8 cellular contexts compared by ENCODE assay signal in the genomic region with DNA sequence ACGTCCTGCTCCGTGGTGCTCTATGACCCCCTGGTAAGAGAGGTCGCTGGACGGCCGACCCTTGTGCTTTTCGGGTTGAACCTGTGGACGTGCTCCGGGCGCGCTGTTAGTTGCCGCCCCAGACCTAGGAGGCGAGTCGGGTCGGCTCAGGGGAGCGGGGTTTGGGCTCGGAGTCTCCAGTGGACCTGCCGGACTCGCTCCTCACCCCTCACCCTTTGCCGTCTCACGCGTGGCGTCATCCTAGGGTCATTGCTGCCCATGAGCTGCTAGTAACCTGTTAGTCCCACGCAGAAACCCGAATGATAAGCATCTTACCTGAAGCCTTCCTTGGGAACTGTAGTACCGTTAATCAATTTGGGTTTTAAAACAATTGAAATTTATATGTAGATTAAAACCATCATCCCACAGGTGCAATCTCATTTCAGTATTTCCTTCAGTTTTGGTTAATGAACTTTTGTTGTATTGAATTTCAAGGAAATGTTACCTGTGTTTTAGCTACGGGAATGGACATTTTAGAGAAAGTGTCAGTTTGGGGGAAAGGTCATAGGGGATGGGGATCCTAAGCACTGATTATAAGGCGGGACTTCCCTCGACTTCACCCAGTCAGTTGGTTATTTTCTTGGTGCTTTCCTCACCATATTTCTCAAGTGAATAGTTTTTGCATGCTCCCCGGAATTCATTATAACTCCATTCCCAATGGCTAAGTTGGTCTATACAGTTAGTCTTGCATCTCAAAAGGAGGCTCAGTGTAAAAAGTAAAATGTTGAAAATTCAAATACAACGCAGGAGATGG. TPM values are rescaled to one million over a fixed set of nuclear protein-coding genes. Genes with fewer than 3 reads are reported as not detected.
A peak's percentile ranks its signal among the peaks of the same experiment; 100 is the strongest.
DNase-seq lines count a peak whose midpoint lies in the region; ATAC-seq and TF ChIP-seq lines count a peak whose summit lies in the region.

No MANE protein-coding gene starts in this region.

- no peaks in the 10 kb centered on the region for H3K9me3 Mint-ChIP-seq in activated naive CD4-positive, alpha-beta T cell treated with anti-CD3 and anti-CD28 coated beads, Interleukin-2, amount 50 U/mL, for 72 hours

- peaks cover 72% of the 10 kb centered on the region for H3K79me2 ChIP-seq in smooth muscle cell (ENCODE audit: low read depth)

- peak overlapping the region; percentile 95 to 99 for H3K27ac Mint-ChIP-seq in activated naive CD4-positive, alpha-beta T cell treated with anti-CD3 and anti-CD28 coated beads, Interleukin-2, amount 50 U/mL, for 72 hours

- H3K9me3 ChIP-seq in BLaER1 treated with 17β-estradiol and CSF1 and Interleukin-3, amounts not matched to agents 10 nM and 100 nM (replicated peaks in 1 of 11), result no peaks in the 10 kb centered on the region
- no peaks in the 10 kb centered on the region for H3K9me3 ChIP-seq in smooth muscle cell (replicated peaks; ENCODE audit: low read depth)

- peak; percentile 20 for ATAC-seq in GM19324 (IDR thresholded peaks at IDR 0.05; ENCODE audit: low FRiP score, unreplicated experiment)
- ATAC-seq in HG03280 (IDR thresholded peaks at IDR 0.05; ENCODE audit: unreplicated experiment), result peak; percentile 21
- peak in 1 of 2 donors; percentile 31 for ATAC-seq in activated naive CD4-positive, alpha-beta T cell treated with anti-CD3 and anti-CD28 coated beads, Interleukin-2, amount 50 U/mL, for 72 hours

- peak overlapping the region; percentile 96 to 100 (median 99) for H3K27ac ChIP-seq in BLaER1 treated with 17β-estradiol and CSF1 and Interleukin-3, amounts not matched to agents 10 nM and 100 nM
- peak overlapping the region; percentile 100 for H3K27ac ChIP-seq in smooth muscle cell (ENCODE audit: low read depth)

- peak overlapping the region; percentile 99 for H2AFZ ChIP-seq in smooth muscle cell (ENCODE audit: low read depth)

- DNase-seq in activated naive CD4-positive, alpha-beta T cell treated with anti-CD3 and anti-CD28 coated beads, Interleukin-2, amount 50 U/mL, for 72 hours (ENCODE audit: low spot score in 2 of 2), result no peak
- peak; percentile 26 for DNase-seq in hepatic stellate cell (ENCODE audit: low spot score)
- DNase-seq in smooth muscle cell (lab: John Stamatoyannopoulos, UW; ENCODE audit: unreplicated experiment), result no peak
- DNase-seq in islet precursor cell, result no peak
- no peak for DNase-seq in NCI-H774 (lab: John Stamatoyannopoulos, UW)

- TF ChIP-seq CTCF in smooth muscle cell (IDR thresholded peaks at IDR 0.05; ENCODE audit: borderline replicate concordance, insufficient read depth, poor library complexity, severe bottlenecking), result no peak

- H3K9ac ChIP-seq in BLaER1 treated with 17β-estradiol and CSF1 and Interleukin-3, amounts not matched to agents 10 nM and 100 nM, result peak overlapping the region; percentile 94 to 100 (median 98)
- H3K9ac ChIP-seq in smooth muscle cell (ENCODE audit: low read depth), result peak overlapping the region; percentile 99

- H3K27me3 ChIP-seq in BLaER1 treated with 17β-estradiol and CSF1 and Interleukin-3, amounts not matched to agents 10 nM and 100 nM, result no peaks in the 10 kb centered on the region
- H3K27me3 ChIP-seq in smooth muscle cell (ENCODE audit: low read depth), result no peaks in the 10 kb centered on the region

- H3K4me3 ChIP-seq in BLaER1 treated with 17β-estradiol and CSF1 and Interleukin-3, amounts not matched to agents 10 nM and 100 nM, result peak overlapping the region; percentile 80 to 100 (median 96)
- peak overlapping the region; percentile 89 for H3K4me3 ChIP-seq in smooth muscle cell

- peaks cover 32 to 41% (median 36%) of the 10 kb centered on the region in 10 experiments for H3K4me1 ChIP-seq in BLaER1 treated with 17β-estradiol and CSF1 and Interleukin-3, amounts not matched to agents 10 nM and 100 nM
- peaks cover 16% of the 10 kb centered on the region for H3K4me1 ChIP-seq in smooth muscle cell (ENCODE audit: low read depth)

- 4% methylated on average over 30 of the region's 30 CpGs for WGBS in smooth muscle cell (ENCODE audit: low lambda C conversion rate)

- peaks cover 22 to 37% of the 10 kb centered on the region in 2 donors for H3K36me3 Mint-ChIP-seq in activated naive CD4-positive, alpha-beta T cell treated with anti-CD3 and anti-CD28 coated beads, Interleukin-2, amount 50 U/mL, for 72 hours

- peaks cover 14 to 82% (median 48%) of the 10 kb centered on the region in 11 experiments; a peak in 20 of 22 replicates for H4K20me1 ChIP-seq in BLaER1 treated with 17β-estradiol and CSF1 and Interleukin-3, amounts not matched to agents 10 nM and 100 nM
- H4K20me1 ChIP-seq in smooth muscle cell (ENCODE audit: low read depth), result peaks cover 66% of the 10 kb centered on the region

- no peaks in the 10 kb centered on the region for H3F3A ChIP-seq in smooth muscle cell (ENCODE audit: low read depth)

- H3K36me3 ChIP-seq in BLaER1 treated with 17β-estradiol and CSF1 and Interleukin-3, amounts not matched to agents 10 nM and 100 nM, result peaks cover 21 to 62% (median 43%) of the 10 kb centered on the region in 11 experiments
- no peaks in the 10 kb centered on the region for H3K36me3 ChIP-seq in smooth muscle cell (ENCODE audit: low read depth)

- peak overlapping the region; percentile 73 to 94 (median 90) for H3K4me2 ChIP-seq in BLaER1 treated with 17β-estradiol and CSF1 and Interleukin-3, amounts not matched to agents 10 nM and 100 nM
- H3K4me2 ChIP-seq in smooth muscle cell, result peak overlapping the region; percentile 91

RNA-seq across cellular contexts. Expression of gene ELP2, which starts 0.5 kb away (rescaled TPM):
- total RNA-seq in activated naive CD4-positive, alpha-beta T cell treated with anti-CD3 and anti-CD28 coated beads, Interleukin-2, amount 50 U/mL, for 72 hours, result 100 to 1,000 TPM; 109 to 110 TPM
- total RNA-seq in smooth muscle cell, result 63.4 and 90.1 TPM in 2 replicates
- polyA plus RNA-seq in smooth muscle cell, result 69.3 and 81.9 TPM in 2 replicates

RNA-seq across cellular contexts. Expression of gene SLC39A6, which starts 1.1 kb away (rescaled TPM):
- 10 to 100 TPM; 22.7 to 33.4 TPM for total RNA-seq in activated naive CD4-positive, alpha-beta T cell treated with anti-CD3 and anti-CD28 coated beads, Interleukin-2, amount 50 U/mL, for 72 hours
- 117 and 122 TPM in 2 replicates for total RNA-seq in smooth muscle cell
- 54.7 and 58.2 TPM in 2 replicates for polyA plus RNA-seq in smooth muscle cell

RNA-seq across cellular contexts. Expression of gene MOCOS, which starts 57.1 kb away (rescaled TPM):
- total RNA-seq in activated naive CD4-positive, alpha-beta T cell treated with anti-CD3 and anti-CD28 coated beads, Interleukin-2, amount 50 U/mL, for 72 hours, result under 1 TPM; 0.19 to 0.36 TPM
- total RNA-seq in smooth muscle cell, result 1.7 and 3.5 TPM in 2 replicates
- 1.2 and 1.6 TPM in 2 replicates for polyA plus RNA-seq in smooth muscle cell
